ENCODE assay signal across 1 cellular context in the genomic region with DNA sequence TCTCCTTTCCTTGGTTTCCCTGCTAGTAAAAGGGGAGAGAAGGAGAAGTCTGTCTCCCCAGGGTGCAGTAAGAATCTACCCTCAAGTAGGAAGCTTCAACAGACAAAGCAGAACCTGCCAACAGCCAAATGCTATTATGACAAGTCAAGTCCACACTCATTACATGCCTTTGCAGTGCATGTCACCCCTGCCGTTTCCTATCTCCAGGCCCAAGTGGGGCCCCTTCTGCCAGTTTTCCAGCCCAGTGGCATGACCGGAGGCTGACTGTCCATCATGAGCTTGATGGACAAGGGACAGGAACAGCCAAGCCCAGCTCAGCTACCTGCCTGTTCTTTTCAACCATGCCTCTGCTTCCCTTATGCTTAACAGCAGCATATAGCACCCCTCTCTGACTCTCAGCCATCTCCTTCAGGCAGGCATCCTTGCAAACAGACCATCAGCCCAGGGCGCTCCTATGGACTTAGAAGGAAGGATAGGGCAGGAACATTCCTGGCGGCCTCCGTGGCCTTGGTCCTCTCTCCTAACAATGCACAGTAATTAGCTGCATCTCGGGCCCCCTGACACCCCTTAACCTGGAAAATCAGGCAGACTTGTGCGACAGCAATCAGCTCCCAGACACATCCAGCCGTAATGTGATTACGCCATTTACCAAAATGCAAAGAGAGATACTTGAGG.
TF ChIP-seq lines count a peak whose summit lies in the region.

No MANE protein-coding gene starts in this region.

TF ChIP-seq in GM23338, 12 proteins besides CTCF, POLR2A, EP300 and RAD21 (continued from another document):
- TF ChIP-seq, protein P1, sequence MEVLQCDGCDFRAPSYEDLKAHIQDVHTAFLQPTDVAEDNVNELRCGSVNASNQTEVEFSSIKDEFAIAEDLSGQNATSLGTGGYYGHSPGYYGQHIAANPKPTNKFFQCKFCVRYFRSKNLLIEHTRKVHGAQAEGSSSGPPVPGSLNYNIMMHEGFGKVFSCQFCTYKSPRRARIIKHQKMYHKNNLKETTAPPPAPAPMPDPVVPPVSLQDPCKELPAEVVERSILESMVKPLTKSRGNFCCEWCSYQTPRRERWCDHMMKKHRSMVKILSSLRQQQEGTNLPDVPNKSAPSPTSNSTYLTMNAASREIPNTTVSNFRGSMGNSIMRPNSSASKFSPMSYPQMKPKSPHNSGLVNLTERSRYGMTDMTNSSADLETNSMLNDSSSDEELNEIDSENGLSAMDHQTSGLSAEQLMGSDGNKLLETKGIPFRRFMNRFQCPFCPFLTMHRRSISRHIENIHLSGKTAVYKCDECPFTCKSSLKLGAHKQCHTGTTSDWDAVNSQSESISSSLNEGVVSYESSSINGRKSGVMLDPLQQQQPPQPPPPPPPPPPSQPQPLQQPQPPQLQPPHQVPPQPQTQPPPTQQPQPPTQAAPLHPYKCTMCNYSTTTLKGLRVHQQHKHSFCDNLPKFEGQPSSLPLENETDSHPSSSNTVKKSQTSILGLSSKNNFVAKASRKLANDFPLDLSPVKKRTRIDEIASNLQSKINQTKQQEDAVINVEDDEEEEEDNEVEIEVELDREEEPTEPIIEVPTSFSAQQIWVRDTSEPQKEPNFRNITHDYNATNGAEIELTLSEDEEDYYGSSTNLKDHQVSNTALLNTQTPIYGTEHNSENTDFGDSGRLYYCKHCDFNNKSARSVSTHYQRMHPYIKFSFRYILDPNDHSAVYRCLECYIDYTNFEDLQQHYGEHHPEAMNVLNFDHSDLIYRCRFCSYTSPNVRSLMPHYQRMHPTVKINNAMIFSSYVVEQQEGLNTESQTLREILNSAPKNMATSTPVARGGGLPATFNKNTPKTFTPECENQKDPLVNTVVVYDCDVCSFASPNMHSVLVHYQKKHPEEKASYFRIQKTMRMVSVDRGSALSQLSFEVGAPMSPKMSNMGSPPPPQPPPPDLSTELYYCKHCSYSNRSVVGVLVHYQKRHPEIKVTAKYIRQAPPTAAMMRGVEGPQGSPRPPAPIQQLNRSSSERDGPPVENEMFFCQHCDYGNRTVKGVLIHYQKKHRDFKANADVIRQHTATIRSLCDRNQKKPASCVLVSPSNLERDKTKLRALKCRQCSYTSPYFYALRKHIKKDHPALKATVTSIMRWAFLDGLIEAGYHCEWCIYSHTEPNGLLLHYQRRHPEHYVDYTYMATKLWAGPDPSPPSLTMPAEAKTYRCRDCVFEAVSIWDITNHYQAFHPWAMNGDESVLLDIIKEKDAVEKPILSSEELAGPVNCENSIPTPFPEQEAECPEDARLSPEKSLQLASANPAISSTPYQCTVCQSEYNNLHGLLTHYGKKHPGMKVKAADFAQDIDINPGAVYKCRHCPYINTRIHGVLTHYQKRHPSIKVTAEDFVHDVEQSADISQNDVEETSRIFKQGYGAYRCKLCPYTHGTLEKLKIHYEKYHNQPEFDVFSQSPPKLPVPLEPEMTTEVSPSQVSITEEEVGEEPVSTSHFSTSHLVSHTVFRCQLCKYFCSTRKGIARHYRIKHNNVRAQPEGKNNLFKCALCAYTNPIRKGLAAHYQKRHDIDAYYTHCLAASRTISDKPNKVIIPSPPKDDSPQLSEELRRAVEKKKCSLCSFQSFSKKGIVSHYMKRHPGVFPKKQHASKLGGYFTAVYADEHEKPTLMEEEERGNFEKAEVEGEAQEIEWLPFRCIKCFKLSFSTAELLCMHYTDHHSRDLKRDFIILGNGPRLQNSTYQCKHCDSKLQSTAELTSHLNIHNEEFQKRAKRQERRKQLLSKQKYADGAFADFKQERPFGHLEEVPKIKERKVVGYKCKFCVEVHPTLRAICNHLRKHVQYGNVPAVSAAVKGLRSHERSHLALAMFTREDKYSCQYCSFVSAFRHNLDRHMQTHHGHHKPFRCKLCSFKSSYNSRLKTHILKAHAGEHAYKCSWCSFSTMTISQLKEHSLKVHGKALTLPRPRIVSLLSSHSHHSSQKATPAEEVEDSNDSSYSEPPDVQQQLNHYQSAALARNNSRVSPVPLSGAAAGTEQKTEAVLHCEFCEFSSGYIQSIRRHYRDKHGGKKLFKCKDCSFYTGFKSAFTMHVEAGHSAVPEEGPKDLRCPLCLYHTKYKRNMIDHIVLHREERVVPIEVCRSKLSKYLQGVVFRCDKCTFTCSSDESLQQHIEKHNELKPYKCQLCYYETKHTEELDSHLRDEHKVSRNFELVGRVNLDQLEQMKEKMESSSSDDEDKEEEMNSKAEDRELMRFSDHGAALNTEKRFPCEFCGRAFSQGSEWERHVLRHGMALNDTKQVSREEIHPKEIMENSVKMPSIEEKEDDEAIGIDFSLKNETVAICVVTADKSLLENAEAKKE (CRISPR knock-in tag; IDR thresholded peaks at IDR 0.05) = no peak
- TF ChIP-seq, protein P2, sequence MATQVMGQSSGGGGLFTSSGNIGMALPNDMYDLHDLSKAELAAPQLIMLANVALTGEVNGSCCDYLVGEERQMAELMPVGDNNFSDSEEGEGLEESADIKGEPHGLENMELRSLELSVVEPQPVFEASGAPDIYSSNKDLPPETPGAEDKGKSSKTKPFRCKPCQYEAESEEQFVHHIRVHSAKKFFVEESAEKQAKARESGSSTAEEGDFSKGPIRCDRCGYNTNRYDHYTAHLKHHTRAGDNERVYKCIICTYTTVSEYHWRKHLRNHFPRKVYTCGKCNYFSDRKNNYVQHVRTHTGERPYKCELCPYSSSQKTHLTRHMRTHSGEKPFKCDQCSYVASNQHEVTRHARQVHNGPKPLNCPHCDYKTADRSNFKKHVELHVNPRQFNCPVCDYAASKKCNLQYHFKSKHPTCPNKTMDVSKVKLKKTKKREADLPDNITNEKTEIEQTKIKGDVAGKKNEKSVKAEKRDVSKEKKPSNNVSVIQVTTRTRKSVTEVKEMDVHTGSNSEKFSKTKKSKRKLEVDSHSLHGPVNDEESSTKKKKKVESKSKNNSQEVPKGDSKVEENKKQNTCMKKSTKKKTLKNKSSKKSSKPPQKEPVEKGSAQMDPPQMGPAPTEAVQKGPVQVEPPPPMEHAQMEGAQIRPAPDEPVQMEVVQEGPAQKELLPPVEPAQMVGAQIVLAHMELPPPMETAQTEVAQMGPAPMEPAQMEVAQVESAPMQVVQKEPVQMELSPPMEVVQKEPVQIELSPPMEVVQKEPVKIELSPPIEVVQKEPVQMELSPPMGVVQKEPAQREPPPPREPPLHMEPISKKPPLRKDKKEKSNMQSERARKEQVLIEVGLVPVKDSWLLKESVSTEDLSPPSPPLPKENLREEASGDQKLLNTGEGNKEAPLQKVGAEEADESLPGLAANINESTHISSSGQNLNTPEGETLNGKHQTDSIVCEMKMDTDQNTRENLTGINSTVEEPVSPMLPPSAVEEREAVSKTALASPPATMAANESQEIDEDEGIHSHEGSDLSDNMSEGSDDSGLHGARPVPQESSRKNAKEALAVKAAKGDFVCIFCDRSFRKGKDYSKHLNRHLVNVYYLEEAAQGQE (IDR thresholded peaks at IDR 0.05; ENCODE audit: unreplicated experiment) = no peak
- TF ChIP-seq STAT1 (IDR thresholded peaks at IDR 0.05; ENCODE audit: unreplicated experiment) = no peak
